In genomic region chr10:69087600-69088470, GRCh38 we compare ENCODE assay signal across 8 cellular contexts. TPM values are rescaled to one million over a fixed set of nuclear protein-coding genes. Genes with fewer than 3 reads are reported as not detected.
DNase-seq lines count a peak whose midpoint lies in the region; ATAC-seq lines count a peak whose summit lies in the region.

TSS of gene SRGN (plus strand) at chr10:69088103. CDS start at chr10:69088158, 55 bp downstream.

- peak; percentile 64 for DNase-seq in activated gamma-delta T cell treated with Interleukin-2 at 50 U/mL for 16 hours
- no peak for DNase-seq in activated gamma-delta T cell (lab: John Stamatoyannopoulos, UW)
- DNase-seq in activated CD4-positive, alpha-beta T cell treated with anti-CD3 and anti-CD28 coated beads for 1 hour = peak; percentile 59
- DNase-seq in cerebellum (ENCODE audit: low spot score) = no peak
- DNase-seq in memory B cell (ENCODE audit: low spot score in 2 of 2) = peak; percentile 18 to 36
- peak; percentile 54 to 75 for DNase-seq in stimulated activated CD8-positive, alpha-beta memory T cell treated with anti-CD3 and anti-CD28 coated beads, Interleukin-7, amount 100 ng/mL, for 4 hours (ENCODE audit: low read depth in 2 of 2)
- no peak for DNase-seq in NCI-H1105 (lab: John Stamatoyannopoulos, UW)

- H3K4me3 Mint-ChIP-seq in memory B cell = peak within 1 kb of the TSS; percentile 91

- no peaks in the 10 kb centered on the region for H3K36me3 Mint-ChIP-seq in memory B cell

- ATAC-seq in HG03565 (IDR thresholded peaks at IDR 0.05; ENCODE audit: unreplicated experiment) (peak; percentile 39), memory B cell (ENCODE audit: low read depth) (peak; percentile 66)

- no peaks in the 10 kb centered on the region for H3K9me3 Mint-ChIP-seq in memory B cell

- peaks cover 41% of the 10 kb centered on the region for H3K4me1 Mint-ChIP-seq in memory B cell

- no peaks in the 10 kb centered on the region for H3K27me3 Mint-ChIP-seq in memory B cell

- peak within 1 kb of the TSS; percentile 98 for H3K27ac Mint-ChIP-seq in memory B cell

RNA-seq across cellular contexts. Expression of gene SRGN, which starts in this region (rescaled TPM):
- total RNA-seq in cerebellum = 12.3 TPM

Comparison
In these comparisons a context has a peak if more than half of its experiments do, and no peak if none do; other contexts are left out.
1. DNase-seq: peak in activated gamma-delta T cell treated with Interleukin-2 at 50 U/mL for 16 hours (single experiment), activated CD4-positive, alpha-beta T cell treated with anti-CD3 and anti-CD28 coated beads for 1 hour (single experiment), memory B cell (2 of 2) and stimulated activated CD8-positive, alpha-beta memory T cell treated with anti-CD3 and anti-CD28 coated beads, Interleukin-7, amount 100 ng/mL, for 4 hours (2 of 2); none in activated gamma-delta T cell (single experiment), cerebellum (single experiment) and NCI-H1105 (single experiment).